In the genomic region with DNA sequence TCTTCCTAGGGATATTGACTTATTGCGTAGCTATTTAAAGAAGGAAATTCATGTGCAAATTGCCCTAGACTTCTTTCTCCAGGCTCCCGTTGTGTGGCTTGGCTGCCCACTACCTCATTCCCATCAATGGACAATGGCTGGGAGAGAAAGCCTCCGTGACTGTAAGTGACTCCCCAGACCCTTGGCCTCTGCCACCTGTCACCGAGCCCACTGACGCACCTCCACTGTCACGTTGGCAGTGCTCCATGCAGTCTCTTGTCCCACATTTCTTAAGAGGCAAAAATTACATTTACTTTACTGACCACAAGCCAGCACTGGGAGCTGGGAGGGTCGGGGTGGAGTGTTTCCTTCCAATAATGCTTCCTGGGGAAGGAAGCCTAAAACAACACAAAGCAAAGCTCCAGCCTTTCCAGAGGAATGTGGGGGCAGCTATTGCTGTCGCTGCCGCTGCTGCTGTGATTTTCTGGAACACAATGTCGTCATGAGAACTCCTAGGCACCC, we compare ENCODE assay signal across 1 cellular context.
TF ChIP-seq lines count a peak whose summit lies in the region.

No MANE protein-coding gene starts in this region.

TF ChIP-seq in GM23338, 12 proteins besides CTCF, POLR2A, EP300 and RAD21 (continued from another document):
- TF ChIP-seq, protein P1, sequence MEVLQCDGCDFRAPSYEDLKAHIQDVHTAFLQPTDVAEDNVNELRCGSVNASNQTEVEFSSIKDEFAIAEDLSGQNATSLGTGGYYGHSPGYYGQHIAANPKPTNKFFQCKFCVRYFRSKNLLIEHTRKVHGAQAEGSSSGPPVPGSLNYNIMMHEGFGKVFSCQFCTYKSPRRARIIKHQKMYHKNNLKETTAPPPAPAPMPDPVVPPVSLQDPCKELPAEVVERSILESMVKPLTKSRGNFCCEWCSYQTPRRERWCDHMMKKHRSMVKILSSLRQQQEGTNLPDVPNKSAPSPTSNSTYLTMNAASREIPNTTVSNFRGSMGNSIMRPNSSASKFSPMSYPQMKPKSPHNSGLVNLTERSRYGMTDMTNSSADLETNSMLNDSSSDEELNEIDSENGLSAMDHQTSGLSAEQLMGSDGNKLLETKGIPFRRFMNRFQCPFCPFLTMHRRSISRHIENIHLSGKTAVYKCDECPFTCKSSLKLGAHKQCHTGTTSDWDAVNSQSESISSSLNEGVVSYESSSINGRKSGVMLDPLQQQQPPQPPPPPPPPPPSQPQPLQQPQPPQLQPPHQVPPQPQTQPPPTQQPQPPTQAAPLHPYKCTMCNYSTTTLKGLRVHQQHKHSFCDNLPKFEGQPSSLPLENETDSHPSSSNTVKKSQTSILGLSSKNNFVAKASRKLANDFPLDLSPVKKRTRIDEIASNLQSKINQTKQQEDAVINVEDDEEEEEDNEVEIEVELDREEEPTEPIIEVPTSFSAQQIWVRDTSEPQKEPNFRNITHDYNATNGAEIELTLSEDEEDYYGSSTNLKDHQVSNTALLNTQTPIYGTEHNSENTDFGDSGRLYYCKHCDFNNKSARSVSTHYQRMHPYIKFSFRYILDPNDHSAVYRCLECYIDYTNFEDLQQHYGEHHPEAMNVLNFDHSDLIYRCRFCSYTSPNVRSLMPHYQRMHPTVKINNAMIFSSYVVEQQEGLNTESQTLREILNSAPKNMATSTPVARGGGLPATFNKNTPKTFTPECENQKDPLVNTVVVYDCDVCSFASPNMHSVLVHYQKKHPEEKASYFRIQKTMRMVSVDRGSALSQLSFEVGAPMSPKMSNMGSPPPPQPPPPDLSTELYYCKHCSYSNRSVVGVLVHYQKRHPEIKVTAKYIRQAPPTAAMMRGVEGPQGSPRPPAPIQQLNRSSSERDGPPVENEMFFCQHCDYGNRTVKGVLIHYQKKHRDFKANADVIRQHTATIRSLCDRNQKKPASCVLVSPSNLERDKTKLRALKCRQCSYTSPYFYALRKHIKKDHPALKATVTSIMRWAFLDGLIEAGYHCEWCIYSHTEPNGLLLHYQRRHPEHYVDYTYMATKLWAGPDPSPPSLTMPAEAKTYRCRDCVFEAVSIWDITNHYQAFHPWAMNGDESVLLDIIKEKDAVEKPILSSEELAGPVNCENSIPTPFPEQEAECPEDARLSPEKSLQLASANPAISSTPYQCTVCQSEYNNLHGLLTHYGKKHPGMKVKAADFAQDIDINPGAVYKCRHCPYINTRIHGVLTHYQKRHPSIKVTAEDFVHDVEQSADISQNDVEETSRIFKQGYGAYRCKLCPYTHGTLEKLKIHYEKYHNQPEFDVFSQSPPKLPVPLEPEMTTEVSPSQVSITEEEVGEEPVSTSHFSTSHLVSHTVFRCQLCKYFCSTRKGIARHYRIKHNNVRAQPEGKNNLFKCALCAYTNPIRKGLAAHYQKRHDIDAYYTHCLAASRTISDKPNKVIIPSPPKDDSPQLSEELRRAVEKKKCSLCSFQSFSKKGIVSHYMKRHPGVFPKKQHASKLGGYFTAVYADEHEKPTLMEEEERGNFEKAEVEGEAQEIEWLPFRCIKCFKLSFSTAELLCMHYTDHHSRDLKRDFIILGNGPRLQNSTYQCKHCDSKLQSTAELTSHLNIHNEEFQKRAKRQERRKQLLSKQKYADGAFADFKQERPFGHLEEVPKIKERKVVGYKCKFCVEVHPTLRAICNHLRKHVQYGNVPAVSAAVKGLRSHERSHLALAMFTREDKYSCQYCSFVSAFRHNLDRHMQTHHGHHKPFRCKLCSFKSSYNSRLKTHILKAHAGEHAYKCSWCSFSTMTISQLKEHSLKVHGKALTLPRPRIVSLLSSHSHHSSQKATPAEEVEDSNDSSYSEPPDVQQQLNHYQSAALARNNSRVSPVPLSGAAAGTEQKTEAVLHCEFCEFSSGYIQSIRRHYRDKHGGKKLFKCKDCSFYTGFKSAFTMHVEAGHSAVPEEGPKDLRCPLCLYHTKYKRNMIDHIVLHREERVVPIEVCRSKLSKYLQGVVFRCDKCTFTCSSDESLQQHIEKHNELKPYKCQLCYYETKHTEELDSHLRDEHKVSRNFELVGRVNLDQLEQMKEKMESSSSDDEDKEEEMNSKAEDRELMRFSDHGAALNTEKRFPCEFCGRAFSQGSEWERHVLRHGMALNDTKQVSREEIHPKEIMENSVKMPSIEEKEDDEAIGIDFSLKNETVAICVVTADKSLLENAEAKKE (CRISPR knock-in tag; IDR thresholded peaks at IDR 0.05) = no peak
- TF ChIP-seq STAT1 (IDR thresholded peaks at IDR 0.05; ENCODE audit: unreplicated experiment) = no peak
- TF ChIP-seq NANOG (IDR thresholded peaks at IDR 0.05; ENCODE audit: borderline replicate concordance) = no peak
- no peak for TF ChIP-seq POLR2AphosphoS5 (IDR thresholded peaks at IDR 0.05; ENCODE audit: low read depth)
- TF ChIP-seq CREB1 (CRISPR knock-in tag; IDR thresholded peaks at IDR 0.05; ENCODE audit: low read depth) = no peak
- no peak for TF ChIP-seq EZH2phosphoT487 (IDR thresholded peaks at IDR 0.05; ENCODE audit: unreplicated experiment)
- no peak for TF ChIP-seq ZNF114 (CRISPR knock-in tag; IDR thresholded peaks at IDR 0.05)
- TF ChIP-seq, protein P2, sequence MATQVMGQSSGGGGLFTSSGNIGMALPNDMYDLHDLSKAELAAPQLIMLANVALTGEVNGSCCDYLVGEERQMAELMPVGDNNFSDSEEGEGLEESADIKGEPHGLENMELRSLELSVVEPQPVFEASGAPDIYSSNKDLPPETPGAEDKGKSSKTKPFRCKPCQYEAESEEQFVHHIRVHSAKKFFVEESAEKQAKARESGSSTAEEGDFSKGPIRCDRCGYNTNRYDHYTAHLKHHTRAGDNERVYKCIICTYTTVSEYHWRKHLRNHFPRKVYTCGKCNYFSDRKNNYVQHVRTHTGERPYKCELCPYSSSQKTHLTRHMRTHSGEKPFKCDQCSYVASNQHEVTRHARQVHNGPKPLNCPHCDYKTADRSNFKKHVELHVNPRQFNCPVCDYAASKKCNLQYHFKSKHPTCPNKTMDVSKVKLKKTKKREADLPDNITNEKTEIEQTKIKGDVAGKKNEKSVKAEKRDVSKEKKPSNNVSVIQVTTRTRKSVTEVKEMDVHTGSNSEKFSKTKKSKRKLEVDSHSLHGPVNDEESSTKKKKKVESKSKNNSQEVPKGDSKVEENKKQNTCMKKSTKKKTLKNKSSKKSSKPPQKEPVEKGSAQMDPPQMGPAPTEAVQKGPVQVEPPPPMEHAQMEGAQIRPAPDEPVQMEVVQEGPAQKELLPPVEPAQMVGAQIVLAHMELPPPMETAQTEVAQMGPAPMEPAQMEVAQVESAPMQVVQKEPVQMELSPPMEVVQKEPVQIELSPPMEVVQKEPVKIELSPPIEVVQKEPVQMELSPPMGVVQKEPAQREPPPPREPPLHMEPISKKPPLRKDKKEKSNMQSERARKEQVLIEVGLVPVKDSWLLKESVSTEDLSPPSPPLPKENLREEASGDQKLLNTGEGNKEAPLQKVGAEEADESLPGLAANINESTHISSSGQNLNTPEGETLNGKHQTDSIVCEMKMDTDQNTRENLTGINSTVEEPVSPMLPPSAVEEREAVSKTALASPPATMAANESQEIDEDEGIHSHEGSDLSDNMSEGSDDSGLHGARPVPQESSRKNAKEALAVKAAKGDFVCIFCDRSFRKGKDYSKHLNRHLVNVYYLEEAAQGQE (IDR thresholded peaks at IDR 0.05; ENCODE audit: unreplicated experiment) = no peak
